ENCODE assay signal across 12 cellular contexts in the genomic region with DNA sequence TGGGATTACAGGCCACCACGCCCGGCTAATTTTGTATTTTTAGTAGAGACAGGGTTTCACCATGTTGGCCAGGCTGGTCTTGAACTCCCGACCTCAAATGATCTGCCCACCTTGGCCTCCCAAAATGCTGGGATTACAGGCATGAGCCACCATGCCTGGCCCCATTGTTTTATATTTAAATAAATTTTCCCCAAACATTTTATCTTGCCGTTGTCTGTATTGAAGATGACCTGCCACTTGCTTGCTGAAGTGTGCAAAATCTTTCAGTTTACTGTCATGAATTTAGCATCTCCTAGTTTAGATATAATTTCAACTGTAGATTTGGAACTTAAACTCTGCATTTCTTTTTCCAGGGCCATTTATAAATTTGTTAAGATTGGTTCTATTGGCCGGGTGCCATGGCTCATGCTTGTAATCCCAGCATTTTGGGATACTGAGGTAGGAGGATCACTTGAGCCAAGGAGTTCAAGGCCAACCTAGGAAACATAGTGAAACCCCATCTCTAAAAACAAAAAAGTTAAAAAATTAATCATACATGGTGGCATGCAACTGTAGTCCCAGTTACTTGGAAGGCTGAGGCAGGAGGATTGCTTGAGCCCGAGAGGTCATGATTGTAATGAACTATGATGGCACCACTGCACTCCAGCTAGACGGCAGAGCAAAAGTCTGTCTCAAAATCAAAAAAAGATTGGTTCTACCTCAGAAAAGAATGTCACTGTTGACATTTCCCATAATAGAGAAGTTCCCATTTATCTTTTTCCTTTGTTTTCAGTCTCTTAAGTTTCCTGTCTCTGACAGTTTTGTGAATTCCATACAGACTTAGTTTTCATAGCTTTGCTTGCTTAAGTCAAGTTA.
DNase-seq lines count a peak whose midpoint lies in the region; ATAC-seq and TF ChIP-seq lines count a peak whose summit lies in the region.
"Had no signal": no experiment of that assay in that cellular context is flagged by ENCODE, and none has a peak within 500 bp of the region (broad histone marks: within the 10 kb centered on the region; RNA-seq: fewer than 3 reads in every experiment).

No MANE protein-coding gene starts in this region.

- TF ChIP-seq POLR2A in esophagus squamous epithelium (IDR thresholded peaks at IDR 0.05) (no peak), gastroesophageal sphincter (IDR thresholded peaks at IDR 0.05) (no peak)

- 92 to 94% methylated on average over 6 to 7 of the region's 7 CpGs for WGBS in esophagus squamous epithelium, 2 donors
- 89% methylated on average over 3 to 7 of the region's 7 CpGs for WGBS in gastroesophageal sphincter (ENCODE audit: low coverage in 1 of 2), 2 donors

- no peak for ATAC-seq in gastroesophageal sphincter
- no peak for ATAC-seq in HG02884 (IDR thresholded peaks at IDR 0.05; ENCODE audit: unreplicated experiment)

- intact Hi-C loops in CD4-positive, alpha-beta memory T cell (cut with micrococcal nuclease) = no loop called here
- intact Hi-C loops in esophagus squamous epithelium (cut with DNase I) = no loop called here

- peak overlapping the region in 5 of 7 donors; percentile 19 to 68 (median 29) for H3K27ac Mint-ChIP-seq in CD4-positive, alpha-beta memory T cell

- H3K27me3 ChIP-seq in CD4-positive, alpha-beta memory T cell (ENCODE audit: insufficient read depth, low read length) = no peaks in the 10 kb centered on the region
- H3K27me3 ChIP-seq in esophagus squamous epithelium (no peaks in the 10 kb centered on the region), gastroesophageal sphincter (no peaks in the 10 kb centered on the region)
- H3K27me3 ChIP-seq: ovary, vagina had no signal

- peaks cover 34% of the 10 kb centered on the region for H3K4me1 ChIP-seq in CD4-positive, alpha-beta memory T cell (ENCODE audit: insufficient read depth, low read length)
- H3K4me1 ChIP-seq in esophagus squamous epithelium = peaks cover 14 to 32% (median 28%) of the 10 kb centered on the region in 3 donors
- H3K4me1 ChIP-seq in gastroesophageal sphincter = peaks cover 8 to 17% (median 12%) of the 10 kb centered on the region in 3 donors

- no peaks in the 10 kb centered on the region for H3K9me3 ChIP-seq in CD4-positive, alpha-beta memory T cell (ENCODE audit: control insufficient read depth in 1 of 2, low read length in 2 of 2)
- no peaks in the 10 kb centered on the region for H3K9me3 ChIP-seq in esophagus squamous epithelium
- H3K9me3 ChIP-seq in gastroesophageal sphincter = no peaks in the 10 kb centered on the region
- H3K9me3 ChIP-seq: ovary, vagina had no signal

- H3K9me3 Mint-ChIP-seq in CD4-positive, alpha-beta memory T cell = no peaks in the 10 kb centered on the region

- TF ChIP-seq CTCF in RWPE1 (conservative IDR thresholded peaks at IDR 0.05; ENCODE audit: low read depth) (no peak), esophagus squamous epithelium (IDR thresholded peaks at IDR 0.05) (no peak), gastroesophageal sphincter (IDR thresholded peaks at IDR 0.05) (no peak)

- H3K36me3 ChIP-seq in CD4-positive, alpha-beta memory T cell (ENCODE audit: insufficient read depth, low read length) = no peaks in the 10 kb centered on the region
- H3K36me3 ChIP-seq in esophagus squamous epithelium (peaks cover 0 to 6% (median 0%) of the 10 kb centered on the region in 3 donors), gastroesophageal sphincter (peaks cover 0 to 9% of the 10 kb centered on the region in 2 donors)
- H3K36me3 ChIP-seq: ovary, vagina had no signal

- no peak overlapping the region for H3K4me3 Mint-ChIP-seq in CD4-positive, alpha-beta memory T cell

- H3K36me3 Mint-ChIP-seq in CD4-positive, alpha-beta memory T cell = peaks cover 13 to 14% of the 10 kb centered on the region in 2 donors

- CTCF ChIA-PET in CD4-positive, alpha-beta memory T cell (lab: Charles Lee; ENCODE audit: partially characterized antibody) = no interaction called here
- CTCF ChIA-PET in RWPE1 (lab: Yijun Ruan, JAX) = interaction anchor here (0.6 kb wide), 1 partner anchor 36 kb away, joined by 4 read pairs; no protein-coding TSS in a partner anchor

- no peak for TF ChIP-seq EP300 in gastroesophageal sphincter (IDR thresholded peaks at IDR 0.05)

- no peaks in the 10 kb centered on the region for H3K27me3 Mint-ChIP-seq in CD4-positive, alpha-beta memory T cell

- peaks cover 9 to 37% (median 22%) of the 10 kb centered on the region in 4 donors for H3K4me1 Mint-ChIP-seq in CD4-positive, alpha-beta memory T cell

- POLR2A ChIA-PET in CD4-positive, alpha-beta memory T cell (lab: Charles Lee; ENCODE audit: partially characterized antibody) = no interaction called here
- POLR2A ChIA-PET in RWPE1 (lab: Yijun Ruan, JAX; ENCODE audit: low non-redundant PET) = no interaction called here

- H3K27ac ChIP-seq in CD4-positive, alpha-beta memory T cell (ENCODE audit: low read depth, low read length) = no peak overlapping the region
- H3K27ac ChIP-seq in RWPE1 (peak overlapping the region; percentile 38), esophagus squamous epithelium (peak overlapping the region in 3 of 4 donors; percentile 29 to 72 (median 65)), gastroesophageal sphincter (peak overlapping the region in 1 of 4 donors; percentile 7)
- H3K27ac ChIP-seq: ovary, vagina had no signal

- no peak for DNase-seq in CD4-positive, alpha-beta memory T cell
- no peak for DNase-seq in RWPE1 (ENCODE audit: low spot score)
- no peak for DNase-seq in esophagus squamous epithelium (lab: John Stamatoyannopoulos, UW)
- DNase-seq in renal cortical epithelial cell (ENCODE audit: low read depth) = peak; percentile 18
- no peak for DNase-seq in HCEC 1CT
- DNase-seq: GDM1, H7, NCI-H82, ovary had no signal

- no peak overlapping the region for H3K4me3 ChIP-seq in CD4-positive, alpha-beta memory T cell (ENCODE audit: low read length in 2 of 2)
- no peak overlapping the region for H3K4me3 ChIP-seq in esophagus squamous epithelium
- H3K4me3 ChIP-seq in gastroesophageal sphincter = no peak overlapping the region
- H3K4me3 ChIP-seq: ovary, vagina had no signal
